34 cellular contexts compared by ENCODE assay signal in genomic region chr20:58002901-58003300, GRCh38.
"Had no signal": no experiment of that assay in that cellular context is flagged by ENCODE, and none has a peak within 500 bp of the region (broad histone marks: within the 10 kb centered on the region; RNA-seq: fewer than 3 reads in every experiment).

No MANE protein-coding gene starts in this region.

- DNase-seq: activated B cell treated with CpG ODN at 0.5 μM for 24 hours; activated CD4-positive, alpha-beta memory T cell treated with anti-CD3 and anti-CD28 coated beads for 36 hours; activated CD4-positive, alpha-beta T cell treated with anti-CD3 and anti-CD28 coated beads for 4 hours; activated CD4-positive, alpha-beta T cell treated with anti-CD3 and anti-CD28 coated beads, Interleukin-2, amount 10 ng/mL, durations not matched to agents 24 days and 14 days; activated CD4-positive, alpha-beta T cell treated with anti-CD3 and anti-CD28 coated beads, Interleukin-2, amount 50 U/mL, for 1 hour; activated CD4-positive, alpha-beta T cell treated with anti-CD3 and anti-CD28 coated beads, Interleukin-2, amount 50 U/mL, for 4 hours; activated CD4-positive, CD25-positive, alpha-beta regulatory T cell treated with anti-CD3 and anti-CD28 coated beads, Interleukin-2, amount 50 U/mL, for 72 hours; activated CD8-positive, alpha-beta memory T cell treated with anti-CD3 and anti-CD28 coated beads, Interleukin-2, amount 50 U/mL, for 4 hours; activated CD8-positive, alpha-beta T cell treated with anti-CD3 and anti-CD28 coated beads for 36 hours; activated gamma-delta T cell treated with Interleukin-2 at 50 U/mL for 16 hours; activated naive CD4-positive, alpha-beta T cell; activated naive CD4-positive, alpha-beta T cell treated with anti-CD3 and anti-CD28 coated beads for 36 hours; activated naive CD4-positive, alpha-beta T cell treated with anti-CD3 and anti-CD28 coated beads, Interleukin-2, amount 50 U/mL, for 16 hours; activated naive CD8-positive, alpha-beta T cell treated with anti-CD3 and anti-CD28 coated beads for 36 hours; activated T-cell treated with anti-CD3 and anti-CD28 coated beads for 4 hours; activated T-cell treated with anti-CD3 and anti-CD28 coated beads, Interleukin-2, amount 50 U/mL, for 1 hour; activated T-cell treated with anti-CD3 and anti-CD28 coated beads, Interleukin-2, amount 50 U/mL, for 4 hours; activated T-cell treated with anti-CD3 and anti-CD28 coated beads, Interleukin-2, amount 50 U/mL, for 72 hours; amygdala; anterior cingulate cortex; brain microvascular endothelial cell; caudate nucleus; cerebellar nuclear complex; T-cell; T-helper 17 cell; T-helper 9 cell had no signal

- H3K9me3 Mint-ChIP-seq: activated B cell treated with CpG ODN at 0.5 μM for 24 hours; activated CD4-positive, alpha-beta memory T cell treated with anti-CD3 and anti-CD28 coated beads for 36 hours; activated CD4-positive, alpha-beta T cell treated with anti-CD3 and anti-CD28 coated beads, Interleukin-2, amount 10 ng/mL, durations not matched to agents 24 days and 14 days; activated CD8-positive, alpha-beta T cell treated with anti-CD3 and anti-CD28 coated beads for 36 hours; activated naive CD4-positive, alpha-beta T cell treated with anti-CD3 and anti-CD28 coated beads for 36 hours; activated naive CD4-positive, alpha-beta T cell treated with anti-CD3 and anti-CD28 coated beads, Interleukin-2, amount 50 U/mL, for 72 hours; activated naive CD8-positive, alpha-beta T cell treated with anti-CD3 and anti-CD28 coated beads for 36 hours; activated T-cell treated with anti-CD3 and anti-CD28 coated beads, Interleukin-2, amount 50 U/mL, for 4 hours; activated T-cell treated with anti-CD3 and anti-CD28 coated beads, Interleukin-2, amount 50 U/mL, for 72 hours; activated T-helper 1 cell treated with anti-CD3 and anti-CD28 coated beads, Interleukin-12 subunit alpha, Interleukin-12 subunit beta, Interleukin-2, Interleukin-4 antibody, amounts not matched to agents 30 ng/mL and 10 ng/mL and 1 ng/mL, durations not matched to agents 14 hours and 24 hours and 36 hours; activated T-helper 17 cell treated with anti-CD3 and anti-CD28 coated beads, Interleukin-2, amount 50 U/mL, for 72 hours; central memory CD8-positive, alpha-beta T cell had no signal

- H3K9me3 ChIP-seq: ascending aorta, breast epithelium had no signal

- H3K4me1 Mint-ChIP-seq: activated CD4-positive, alpha-beta T cell treated with anti-CD3 and anti-CD28 coated beads, Interleukin-2, amount 10 ng/mL, durations not matched to agents 24 days and 14 days; activated T-helper 17 cell treated with anti-CD3 and anti-CD28 coated beads, Interleukin-2, amount 50 U/mL, for 72 hours; central memory CD8-positive, alpha-beta T cell; T-helper 17 cell had no signal

- H3K36me3 Mint-ChIP-seq: activated CD4-positive, alpha-beta memory T cell treated with anti-CD3 and anti-CD28 coated beads for 36 hours; activated naive CD4-positive, alpha-beta T cell treated with anti-CD3 and anti-CD28 coated beads, Interleukin-2, amount 50 U/mL, for 72 hours; activated naive CD8-positive, alpha-beta T cell treated with anti-CD3 and anti-CD28 coated beads for 36 hours; T-cell had no signal

- H3K36me3 ChIP-seq: ascending aorta, brain microvascular endothelial cell, breast epithelium had no signal

- ATAC-seq: activated CD8-positive, alpha-beta T cell treated with anti-CD3 and anti-CD28 coated beads for 36 hours; activated naive CD4-positive, alpha-beta T cell treated with anti-CD3 and anti-CD28 coated beads, Interleukin-2, amount 50 U/mL, for 72 hours; activated T-cell treated with anti-CD3 and anti-CD28 coated beads, Interleukin-2, amount 50 U/mL, for 4 hours; activated T-cell treated with anti-CD3 and anti-CD28 coated beads, Interleukin-2, amount 50 U/mL, for 72 hours; activated T-helper 17 cell treated with anti-CD3 and anti-CD28 coated beads, Interleukin-2, amount 50 U/mL, for 72 hours; T-cell; T-helper 17 cell had no signal

- H3K27me3 ChIP-seq: ascending aorta, brain microvascular endothelial cell, breast epithelium had no signal

- FAIRE-seq: TTC549 had no signal

- H3K27ac ChIP-seq: ascending aorta, brain microvascular endothelial cell, breast epithelium, VCaP had no signal

- H3K4me3 ChIP-seq: ascending aorta, breast epithelium had no signal

- H3K4me3 Mint-ChIP-seq: activated B cell treated with CpG ODN at 0.5 μM for 24 hours; activated CD4-positive, alpha-beta memory T cell treated with anti-CD3 and anti-CD28 coated beads for 36 hours; activated CD4-positive, alpha-beta T cell treated with anti-CD3 and anti-CD28 coated beads, Interleukin-2, amount 10 ng/mL, durations not matched to agents 24 days and 14 days; activated CD8-positive, alpha-beta T cell treated with anti-CD3 and anti-CD28 coated beads for 36 hours; activated naive CD4-positive, alpha-beta T cell treated with anti-CD3 and anti-CD28 coated beads for 36 hours; activated naive CD8-positive, alpha-beta T cell treated with anti-CD3 and anti-CD28 coated beads for 36 hours; activated T-cell treated with anti-CD3 and anti-CD28 coated beads, Interleukin-2, amount 50 U/mL, for 4 hours; activated T-cell treated with anti-CD3 and anti-CD28 coated beads, Interleukin-2, amount 50 U/mL, for 72 hours; activated T-helper 1 cell treated with anti-CD3 and anti-CD28 coated beads, Interleukin-12 subunit alpha, Interleukin-12 subunit beta, Interleukin-2, Interleukin-4 antibody, amounts not matched to agents 30 ng/mL and 10 ng/mL and 1 ng/mL, durations not matched to agents 14 hours and 24 hours and 36 hours; activated T-helper 17 cell treated with anti-CD3 and anti-CD28 coated beads, Interleukin-2, amount 50 U/mL, for 72 hours; central memory CD8-positive, alpha-beta T cell; T-cell; T-helper 17 cell had no signal

- H3K27ac Mint-ChIP-seq: activated B cell treated with CpG ODN at 0.5 μM for 24 hours; activated CD4-positive, alpha-beta memory T cell treated with anti-CD3 and anti-CD28 coated beads for 36 hours; activated CD4-positive, alpha-beta T cell treated with anti-CD3 and anti-CD28 coated beads, Interleukin-2, amount 10 ng/mL, durations not matched to agents 24 days and 14 days; activated CD8-positive, alpha-beta T cell treated with anti-CD3 and anti-CD28 coated beads for 36 hours; activated naive CD4-positive, alpha-beta T cell treated with anti-CD3 and anti-CD28 coated beads for 36 hours; activated naive CD4-positive, alpha-beta T cell treated with anti-CD3 and anti-CD28 coated beads, Interleukin-2, amount 50 U/mL, for 72 hours; activated naive CD8-positive, alpha-beta T cell treated with anti-CD3 and anti-CD28 coated beads for 36 hours; activated T-cell treated with anti-CD3 and anti-CD28 coated beads, Interleukin-2, amount 50 U/mL, for 72 hours; activated T-helper 1 cell treated with anti-CD3 and anti-CD28 coated beads, Interleukin-12 subunit alpha, Interleukin-12 subunit beta, Interleukin-2, Interleukin-4 antibody, amounts not matched to agents 30 ng/mL and 10 ng/mL and 1 ng/mL, durations not matched to agents 14 hours and 24 hours and 36 hours; activated T-helper 17 cell treated with anti-CD3 and anti-CD28 coated beads, Interleukin-2, amount 50 U/mL, for 72 hours; T-cell; T-helper 17 cell had no signal
